ENCODE assay signal across 13 cellular contexts in genomic region chr2:190528521-190529001, GRCh38. TPM values are rescaled to one million over a fixed set of nuclear protein-coding genes. Genes with fewer than 3 reads are reported as not detected.
DNase-seq lines count a peak whose midpoint lies in the region; ATAC-seq and TF ChIP-seq lines count a peak whose summit lies in the region.
"Had no signal": no experiment of that assay in that cellular context is flagged by ENCODE, and none has a peak within 500 bp of the region (broad histone marks: within the 10 kb centered on the region; RNA-seq: fewer than 3 reads in every experiment).

No MANE protein-coding gene starts in this region.

- ATAC-seq in GM18517 (IDR thresholded peaks at IDR 0.05; ENCODE audit: unreplicated experiment): no peak
- no peak for ATAC-seq in GM21526 (IDR thresholded peaks at IDR 0.05; ENCODE audit: low FRiP score, unreplicated experiment)

- DNase-seq in BJ (ENCODE audit: low read depth): peak; percentile 41
- DNase-seq in adipocyte (ENCODE audit: low read depth): peak; percentile 77
- no peak for DNase-seq in nucleus accumbens (lab: John Stamatoyannopoulos, UW)
- DNase-seq in NCI-H446 treated with DMSO at 0.1 percent for 48 hours (lab: John Stamatoyannopoulos, UW): no peak
- DNase-seq: COR-L47, NCI-H345 had no signal

- no peaks in the 10 kb centered on the region for H3K27me3 ChIP-seq in BJ (ENCODE audit: control insufficient read depth, insufficient read depth, low read length)
- H3K27me3 ChIP-seq in adipocyte (replicated peaks; ENCODE audit: control insufficient read depth, insufficient read depth, low read length): no peaks in the 10 kb centered on the region
- no peaks in the 10 kb centered on the region for H3K27me3 ChIP-seq in liver (ENCODE audit: control insufficient read depth in 4 of 4, insufficient read depth in 4 of 4, low read length in 3 of 4)
- H3K27me3 ChIP-seq: cardiac muscle cell, SJSA1 had no signal

- H3K36me3 ChIP-seq in BJ (ENCODE audit: control insufficient read depth, insufficient read depth, low read length) (no peaks in the 10 kb centered on the region), adipocyte (ENCODE audit: control insufficient read depth, insufficient read depth, low read length, severe bottlenecking) (no peaks in the 10 kb centered on the region), liver (ENCODE audit: control insufficient read depth in 4 of 4, insufficient read depth in 3 of 4, low read depth in 1 of 4, low read length in 3 of 4) (no peaks in the 10 kb centered on the region)
- H3K36me3 ChIP-seq: cardiac muscle cell had no signal

- no peak for TF ChIP-seq EP300 in Ishikawa (IDR thresholded peaks at IDR 0.05; ENCODE audit: borderline replicate concordance)

- CTCF ChIA-PET in BJ (lab: Yijun Ruan, JAX): interaction anchor here (2.1 kb wide), 1 partner anchor 9 kb away, joined by 4 read pairs; no protein-coding TSS in a partner anchor

- TF ChIP-seq RAD21 in Ishikawa (IDR thresholded peaks at IDR 0.05; ENCODE audit: low read depth) (no peak), liver (IDR thresholded peaks at IDR 0.05) (no peak)

- H3K27ac ChIP-seq in liver (ENCODE audit: low read depth in 1 of 2, low read length in 2 of 2): no peak overlapping the region
- H3K27ac ChIP-seq: cardiac muscle cell, SJSA1 had no signal

- 73% methylated on average over 1 of the region's 1 CpG for WGBS in liver

- H3K9ac ChIP-seq in adipocyte (ENCODE audit: low read length) (no peak overlapping the region), liver (ENCODE audit: low read depth in 1 of 2, low read length in 2 of 2) (no peak overlapping the region)

- POLR2A ChIA-PET in BJ (lab: Charles Lee): no interaction called here

- TF ChIP-seq CTCF in BJ (IDR thresholded peaks at IDR 0.05; ENCODE audit: insufficient read depth, low read depth, low read length) (no peak), liver (IDR thresholded peaks at IDR 0.05; ENCODE audit: low read depth, low read length, missing input control) (no peak)

- H3K4me3 ChIP-seq in BJ (ENCODE audit: low read depth, low read length): no peak overlapping the region
- no peak overlapping the region for H3K4me3 ChIP-seq in adipocyte (ENCODE audit: low read length)
- H3K4me3 ChIP-seq in liver (ENCODE audit: low read depth in 1 of 3, low read length in 3 of 3): no peak overlapping the region
- H3K4me3 ChIP-seq: cardiac muscle cell, SJSA1, smooth muscle cell had no signal

- H3K4me1 ChIP-seq in adipocyte (ENCODE audit: control insufficient read depth, insufficient read depth, low read length) (peaks cover 31% of the 10 kb centered on the region), liver (ENCODE audit: control insufficient read depth in 4 of 4, insufficient read depth in 4 of 4, low read length in 3 of 4) (peaks cover 0 to 12% (median 3%) of the 10 kb centered on the region in 4 donors)

- no peaks in the 10 kb centered on the region for H3K9me3 ChIP-seq in adipocyte (ENCODE audit: control insufficient read depth, low read length)
- H3K9me3 ChIP-seq in liver (ENCODE audit: control insufficient read depth in 4 of 4, low read length in 3 of 4): no peaks in the 10 kb centered on the region
- H3K9me3 ChIP-seq: SJSA1 had no signal

TF ChIP-seq in Ishikawa, 13 proteins besides CTCF, POLR2A, EP300 and RAD21:
- TF ChIP-seq CREB1 (IDR thresholded peaks at IDR 0.05; ENCODE audit: low read depth) (no peak), REST (IDR thresholded peaks at IDR 0.05; ENCODE audit: low read depth) (no peak), TCF12 (IDR thresholded peaks at IDR 0.05; ENCODE audit: low read depth) (no peak), EGR1 (IDR thresholded peaks at IDR 0.05) (no peak), CEBPB (IDR thresholded peaks at IDR 0.05) (peak; percentile 77), TAF1 (IDR thresholded peaks at IDR 0.05; ENCODE audit: low read depth) (no peak)

TF ChIP-seq in liver, 16 proteins besides CTCF, POLR2A, EP300 and RAD21:
- TF ChIP-seq ATF3 (IDR thresholded peaks at IDR 0.05) (peak; percentile 22), MAX (IDR thresholded peaks at IDR 0.05) (no peak)

RNA-seq across cellular contexts. Expression of gene NEMP2, which starts 6.0 kb away (rescaled TPM):
- polyA plus RNA-seq in BJ (2011; rRNA removed) (2.1 and 5.8 TPM in 2 replicates), liver (under 1 TPM; 0.67 to 0.93 TPM)
- 7.1 and 8.2 TPM in 2 replicates for polyA minus RNA-seq in BJ (2011; rRNA and poly(A)+ RNA removed)
- 1 to 10 TPM; 4.6 to 6.1 TPM for total RNA-seq in liver

Comparison
In these comparisons a context has a peak if more than half of its experiments do, and no peak if none do; other contexts are left out.
1. DNase-seq: peak in BJ (single experiment) and adipocyte (single experiment); none in nucleus accumbens (0 of 56) and NCI-H446 treated with DMSO at 0.1 percent for 48 hours (single experiment).